Comparison of ENCODE assay signal across 21 cellular contexts in genomic region chr5:76498328-76498727, GRCh38.
DNase-seq lines count a peak whose midpoint lies in the region; ATAC-seq, FAIRE-seq and TF ChIP-seq lines count a peak whose summit lies in the region.
"Had no signal": no experiment of that assay in that cellular context is flagged by ENCODE, and none has a peak within 500 bp of the region (broad histone marks: within the 10 kb centered on the region; RNA-seq: fewer than 3 reads in every experiment).

No MANE protein-coding gene starts in this region.

- no peaks in the 10 kb centered on the region for H3K9me3 Mint-ChIP-seq in effector memory CD8-positive, alpha-beta T cell
- H3K9me3 Mint-ChIP-seq: HFFc6 had no signal

- 87% methylated on average over 2 of the region's 2 CpGs for WGBS in HepG2 (ENCODE audit: low lambda C conversion rate)
- WGBS in right lobe of liver (ENCODE audit: insufficient coverage, low coverage, low lambda C conversion rate, missing lambda C conversion rate): 31% methylated on average over 2 of the region's 2 CpGs

- H4K20me1 ChIP-seq in HepG2 (ENCODE audit: insufficient read depth, low read length): no peaks in the 10 kb centered on the region; the same call in 1 of the 2 replicates

- no TSS peak for BruUV-seq in HepG2 (replicated peaks; lab: Mats Ljungman, UMichigan)

- H2AFZ ChIP-seq in HepG2 (ENCODE audit: low read length): no peak overlapping the region

- CTCF ChIA-PET in HepG2 (lab: Yijun Ruan, JAX; ENCODE audit: low intra/inter-chr PET ratio, low total read pairs): no interaction called here

- no peak overlapping the region for H3K9ac ChIP-seq in HepG2 (ENCODE audit: insufficient read depth, low read depth, low read length)
- H3K9ac ChIP-seq: BLaER1, KMS-11 had no signal

- H3K4me1 ChIP-seq in HepG2 (ENCODE audit: insufficient read depth, low read length): peaks cover 28% of the 10 kb centered on the region
- peaks cover 0 to 28% (median 14%) of the 10 kb centered on the region in 4 donors for H3K4me1 ChIP-seq in right lobe of liver
- H3K4me1 ChIP-seq: BLaER1 had no signal

- H3K27ac Mint-ChIP-seq in effector memory CD8-positive, alpha-beta T cell: peak overlapping the region; percentile 18 to 71
- H3K27ac Mint-ChIP-seq: HFFc6 had no signal

- no peak for ATAC-seq in HepG2
- no peak for ATAC-seq in right lobe of liver
- ATAC-seq in effector memory CD8-positive, alpha-beta T cell (replicated peaks): no peak
- ATAC-seq in left colon: peak; percentile 49

- TF ChIP-seq EP300 in HepG2 (IDR thresholded peaks at IDR 0.05; ENCODE audit: low read depth in 2 of 2, low read length in 2 of 2): no peak
- no peak for TF ChIP-seq EP300 in HepG2 (CRISPR knock-in tag; IDR thresholded peaks at IDR 0.05; ENCODE audit: borderline replicate concordance)

- POLR2A ChIA-PET in HepG2 (lab: Yijun Ruan, JAX): no interaction called here

- H3K9me3 ChIP-seq in HepG2 (ENCODE audit: low read length): no peaks in the 10 kb centered on the region
- H3K9me3 ChIP-seq in right lobe of liver: no peaks in the 10 kb centered on the region
- H3K9me3 ChIP-seq: BLaER1 had no signal

- no peak for TF ChIP-seq RAD21 in HepG2 (CRISPR knock-in tag; IDR thresholded peaks at IDR 0.05)

- in situ Hi-C loops in HepG2 (cut with HindIII; ENCODE audit: extremely low pct_ligation_motif_present, low pct_unique_long_range_greater_than_20kb): no loop called here

- H3K4me3 ChIP-seq in HepG2 (replicated peaks in 1 of 3; ENCODE audit: insufficient read depth in 1 of 3, low read depth in 2 of 3, low read length in 3 of 3) (no peak overlapping the region), right lobe of liver (no peak overlapping the region)
- H3K4me3 ChIP-seq in Jurkat, Clone E6-1 (ENCODE audit: low read length): no peak overlapping the region
- H3K4me3 ChIP-seq: BLaER1 had no signal

- H3K27ac ChIP-seq in HepG2 (ENCODE audit: extremely low read length, insufficient read depth, low read length) (no peak overlapping the region), right lobe of liver (no peak overlapping the region)
- H3K27ac ChIP-seq: 22Rv1, BLaER1, KMS-11 had no signal

- DNase-seq in HepG2 (ENCODE audit: low spot score): no peak
- DNase-seq in right lobe of liver: no peak
- DNase-seq in Jurkat, Clone E6-1 (ENCODE audit: low read depth, low spot score): peak; percentile 35
- DNase-seq in effector memory CD8-positive, alpha-beta T cell: no peak
- no peak for DNase-seq in left colon
- no peak for DNase-seq in NCI-H748 treated with DMSO at 0.1 percent for 48 hours (lab: John Stamatoyannopoulos, UW)
- DNase-seq in GDM1 (lab: John Stamatoyannopoulos, UW): no peak
- DNase-seq in activated CD4-positive, alpha-beta T cell treated with anti-CD3 and anti-CD28 coated beads for 48 hours: no peak
- DNase-seq: AML-193, Calu3, DMS 273 treated with DMSO at 0.1 percent for 48 hours, DMS79, HCEC 1CT, HFFc6, IMR-90 had no signal

- H3K4me2 ChIP-seq in HepG2 (ENCODE audit: low read depth, low read length): no peak overlapping the region
- H3K4me2 ChIP-seq: BLaER1, KMS-11 had no signal

- H3K27me3 ChIP-seq in HepG2 (ENCODE audit: control insufficient read depth in 1 of 2, insufficient read depth in 2 of 2, low read length in 2 of 2) (no peaks in the 10 kb centered on the region), right lobe of liver (no peaks in the 10 kb centered on the region)
- H3K27me3 ChIP-seq: BLaER1 had no signal

- H3K27me3 Mint-ChIP-seq in effector memory CD8-positive, alpha-beta T cell: no peaks in the 10 kb centered on the region

- FAIRE-seq in HepG2 (lab: Jason Lieb, UNC): no peak
- FAIRE-seq: G401.6, GM12892, HTR-8/SVneo had no signal

- no peak for TF ChIP-seq POLR2A in HepG2 (IDR thresholded peaks at IDR 0.05; ENCODE audit: insufficient read depth in 1 of 2, low read depth in 2 of 2, low read length in 2 of 2)
- TF ChIP-seq POLR2A in right lobe of liver (IDR thresholded peaks at IDR 0.05): no peak

- intact Hi-C loops in HepG2 (cut with micrococcal nuclease; ENCODE audit: unreplicated experiment) (no loop called here), right lobe of liver (cut with DNase I) (no loop called here), left colon (cut with DNase I, micrococcal nuclease) (no loop called here)

- H3K36me3 ChIP-seq in HepG2 (replicated peaks in 1 of 2; ENCODE audit: control insufficient read depth in 1 of 2, insufficient read depth in 2 of 2, low read length in 2 of 2) (0 out of 5 replicates have a peak, but pooled peaks cover 0 to 7% of the 10 kb centered on the region in 2 experiments), right lobe of liver (no peaks in the 10 kb centered on the region)

- H3K79me2 ChIP-seq in HepG2 (ENCODE audit: insufficient read depth, low read length): peaks cover 28% of the 10 kb centered on the region

- no peak overlapping the region for H3K4me3 Mint-ChIP-seq in effector memory CD8-positive, alpha-beta T cell
- H3K4me3 Mint-ChIP-seq: HFFc6 had no signal

- H3K4me1 Mint-ChIP-seq in effector memory CD8-positive, alpha-beta T cell (ENCODE audit: low read depth in 2 of 2): peaks cover 35 to 63% of the 10 kb centered on the region in 2 donors

- TF ChIP-seq CTCF in HepG2 (CRISPR knock-in tag; IDR thresholded peaks at IDR 0.05) (no peak), right lobe of liver (IDR thresholded peaks at IDR 0.05) (no peak)

- peaks cover 14% of the 10 kb centered on the region for H3K36me3 Mint-ChIP-seq in effector memory CD8-positive, alpha-beta T cell (ENCODE audit: insufficient read depth)

TF ChIP-seq in HepG2, 621 proteins besides CTCF, POLR2A, EP300 and RAD21:
- TF ChIP-seq REPIN1 (CRISPR knock-in tag; IDR thresholded peaks at IDR 0.05; ENCODE audit: borderline replicate concordance, low read depth): no peak
- TF ChIP-seq ZNF629 (CRISPR knock-in tag; conservative IDR thresholded peaks at IDR 0.05): 0 out of 2 replicates have a peak, but pooled peaks have one; percentile 43
